Comparison of ENCODE assay signal across 10 cellular contexts in genomic region chr22:41482319-41482935, GRCh38. TPM values are rescaled to one million over a fixed set of nuclear protein-coding genes. Genes with fewer than 3 reads are reported as not detected.
DNase-seq lines count a peak whose midpoint lies in the region; ATAC-seq and TF ChIP-seq lines count a peak whose summit lies in the region.
"Had no signal": no experiment of that assay in that cellular context is flagged by ENCODE, and none has a peak within 500 bp of the region (broad histone marks: within the 10 kb centered on the region; RNA-seq: fewer than 3 reads in every experiment).

No MANE protein-coding gene starts in this region.

- peaks cover 12% of the 10 kb centered on the region for H3K36me3 ChIP-seq in right atrium auricular region
- H3K36me3 ChIP-seq in uterus = no peaks in the 10 kb centered on the region
- H3K36me3 ChIP-seq: HAP-1 had no signal

- H3K4me1 ChIP-seq in right atrium auricular region (peaks cover 0 to 83% of the 10 kb centered on the region in 2 donors), uterus (peaks cover 14 to 20% of the 10 kb centered on the region in 2 donors)

- H3K27me3 Mint-ChIP-seq in activated naive CD8-positive, alpha-beta T cell treated with anti-CD3 and anti-CD28 coated beads, Interleukin-2, amount 50 U/mL, for 24 hours = no peaks in the 10 kb centered on the region

- H3K27me3 ChIP-seq in right atrium auricular region (no peaks in the 10 kb centered on the region), uterus (no peaks in the 10 kb centered on the region)

- H3K27ac Mint-ChIP-seq in activated naive CD8-positive, alpha-beta T cell treated with anti-CD3 and anti-CD28 coated beads, Interleukin-2, amount 50 U/mL, for 24 hours = no peak overlapping the region

- H3K4me3 ChIP-seq in right atrium auricular region (no peak overlapping the region), uterus (no peak overlapping the region)
- H3K4me3 ChIP-seq: HAP-1 had no signal

- DNase-seq in right atrium auricular region (ENCODE audit: low spot score) = no peak
- DNase-seq in Right ventricle myocardium superior = no peak
- no peak for DNase-seq in activated naive CD8-positive, alpha-beta T cell treated with anti-CD3 and anti-CD28 coated beads, Interleukin-2, amount 50 U/mL, for 24 hours
- DNase-seq in kidney glomerular epithelial cell (lab: John Stamatoyannopoulos, UW) = peak; percentile 22
- DNase-seq in uterus = no peak
- DNase-seq in posterior vena cava (ENCODE audit: low spot score) = no peak
- DNase-seq: activated CD4-positive, CD25-positive, alpha-beta regulatory T cell had no signal

- peaks cover 6% of the 10 kb centered on the region for H3K36me3 Mint-ChIP-seq in activated naive CD8-positive, alpha-beta T cell treated with anti-CD3 and anti-CD28 coated beads, Interleukin-2, amount 50 U/mL, for 24 hours (ENCODE audit: low read depth)

- no peak for ATAC-seq in Right ventricle myocardium superior (ENCODE audit: poor library complexity)
- ATAC-seq in activated naive CD8-positive, alpha-beta T cell treated with anti-CD3 and anti-CD28 coated beads, Interleukin-2, amount 50 U/mL, for 24 hours = peak; percentile 24
- ATAC-seq in HG02678 (IDR thresholded peaks at IDR 0.05; ENCODE audit: unreplicated experiment) = no peak
- no peak for ATAC-seq in GM19463 (IDR thresholded peaks at IDR 0.05; ENCODE audit: unreplicated experiment)

- H3K9me3 ChIP-seq in right atrium auricular region (no peaks in the 10 kb centered on the region), uterus (no peaks in the 10 kb centered on the region)
- H3K9me3 ChIP-seq: HAP-1 had no signal

- peak overlapping the region; percentile 65 to 88 for H3K27ac ChIP-seq in right atrium auricular region
- peak overlapping the region; percentile 68 to 78 for H3K27ac ChIP-seq in uterus

- no peak for TF ChIP-seq POLR2A in uterus (IDR thresholded peaks at IDR 0.05)

- H3K4me3 Mint-ChIP-seq in activated naive CD8-positive, alpha-beta T cell treated with anti-CD3 and anti-CD28 coated beads, Interleukin-2, amount 50 U/mL, for 24 hours = no peak overlapping the region

- intact Hi-C loops in Right ventricle myocardium superior (cut with DNase I) (no loop called here), uterus (cut with DNase I; ENCODE audit: low total_unique reads) (no loop called here), posterior vena cava (cut with DNase I) (no loop called here)

- TF ChIP-seq CTCF in right atrium auricular region (IDR thresholded peaks at IDR 0.05) (no peak), uterus (IDR thresholded peaks at IDR 0.05) (no peak)

- H3K9me3 Mint-ChIP-seq in activated naive CD8-positive, alpha-beta T cell treated with anti-CD3 and anti-CD28 coated beads, Interleukin-2, amount 50 U/mL, for 24 hours = no peaks in the 10 kb centered on the region

- H3K4me1 Mint-ChIP-seq in activated naive CD8-positive, alpha-beta T cell treated with anti-CD3 and anti-CD28 coated beads, Interleukin-2, amount 50 U/mL, for 24 hours = peaks cover 54% of the 10 kb centered on the region

RNA-seq across cellular contexts. Expression of gene ACO2, which starts 13.5 kb away (rescaled TPM):
- total RNA-seq in right atrium auricular region (100 to 1,000 TPM; 447 to 604 TPM), Right ventricle myocardium superior (835 TPM), uterus (10 to 100 TPM; 21.5 to 64.4 (median 47.1) TPM), posterior vena cava (10 to 100 TPM; 61.4 to 63.8 TPM)

RNA-seq across cellular contexts. Expression of gene PHF5A, which starts 13.9 kb away (rescaled TPM):
- 10 to 100 TPM; 19.3 to 23.5 TPM for total RNA-seq in right atrium auricular region
- 26.4 TPM for total RNA-seq in Right ventricle myocardium superior
- 10 to 100 TPM; 38.5 to 65.1 (median 46.4) TPM for total RNA-seq in uterus
- 10 to 100 TPM; 27.5 to 33.5 TPM for total RNA-seq in posterior vena cava

RNA-seq across cellular contexts. Expression of gene TOB2, which starts 35.8 kb away (rescaled TPM):
- total RNA-seq in right atrium auricular region (10 to 100 TPM; 49.1 to 55.3 TPM), Right ventricle myocardium superior (62.6 TPM), uterus (10 to 100 TPM; 15.6 to 97.1 (median 27.8) TPM), posterior vena cava (10 to 100 TPM; 36.8 to 37.0 TPM)

Comparison
In these comparisons a context has a peak if more than half of its experiments do, and no peak if none do; other contexts are left out.
1. RNA of gene ACO2, which starts 13.5 kb away (total RNA-seq): 835 TPM in Right ventricle myocardium superior (single experiment) and 447 to 604 TPM in right atrium auricular region; 61.4 to 63.8 TPM in posterior vena cava and 21.5 to 64.4 TPM in uterus; every median in the first group is over 4 times any median in the second.